Comparison of ENCODE assay signal across 8 cellular contexts in genomic region chr10:72325222-72326175, GRCh38. TPM values are rescaled to one million over a fixed set of nuclear protein-coding genes. Genes with fewer than 3 reads are reported as not detected.
A peak's percentile ranks its signal among the peaks of the same experiment; 100 is the strongest.
DNase-seq lines count a peak whose midpoint lies in the region; ATAC-seq and TF ChIP-seq lines count a peak whose summit lies in the region.
"Not testable (repeated sequence)": the region's sequence is repeated elsewhere in the genome, so short reads cannot be mapped to it uniquely, and the experiment has no call there.

No MANE protein-coding gene starts in this region.

- intact Hi-C loops in right cardiac atrium (cut with DNase I): loop anchor here in 2 of 4 donors (10.0 kb wide), 2 partner anchors 51 to 101 kb away; partner anchors contain the start of gene DDIT4 (in 2 of the 2)

- not testable (repeated sequence) for H4K20me1 ChIP-seq in BLaER1 treated with 17β-estradiol and CSF1 and Interleukin-3, amounts not matched to agents 10 nM and 100 nM

- H3K4me1 Mint-ChIP-seq in activated naive CD8-positive, alpha-beta T cell treated with anti-CD3 and anti-CD28 coated beads for 36 hours: peaks cover 66% of the 10 kb centered on the region
- H3K4me1 Mint-ChIP-seq in nephron: peaks cover 73% of the 10 kb centered on the region

- not testable (repeated sequence) for H3K36me3 ChIP-seq in BLaER1 treated with 17β-estradiol and CSF1 and Interleukin-3, amounts not matched to agents 10 nM and 100 nM; skeletal muscle tissue (ENCODE audit: control insufficient read depth in 3 of 3, insufficient read depth in 3 of 3, low read length in 3 of 3)

- H3K9me3 Mint-ChIP-seq in activated naive CD8-positive, alpha-beta T cell treated with anti-CD3 and anti-CD28 coated beads for 36 hours; nephron: not testable (repeated sequence)

- H3K4me3 Mint-ChIP-seq in activated naive CD8-positive, alpha-beta T cell treated with anti-CD3 and anti-CD28 coated beads for 36 hours: not testable (repeated sequence)
- peak overlapping the region; percentile 34 to 39 (median 34) for H3K4me3 Mint-ChIP-seq in nephron

- peaks cover 87 to 98% (median 94%) of the 10 kb centered on the region in 10 experiments for H3K4me1 ChIP-seq in BLaER1 treated with 17β-estradiol and CSF1 and Interleukin-3, amounts not matched to agents 10 nM and 100 nM
- not testable (repeated sequence) for H3K4me1 ChIP-seq in right cardiac atrium (ENCODE audit: control insufficient read depth, insufficient read depth, low read length)
- H3K4me1 ChIP-seq in skeletal muscle tissue (ENCODE audit: control insufficient read depth in 3 of 3, insufficient read depth in 3 of 3, low read length in 3 of 3): peaks cover 33 to 73% (median 39%) of the 10 kb centered on the region in 3 donors

- H3K9me3 ChIP-seq in BLaER1 treated with 17β-estradiol and CSF1 and Interleukin-3, amounts not matched to agents 10 nM and 100 nM (replicated peaks in 1 of 11); right cardiac atrium (ENCODE audit: control insufficient read depth, low read length); skeletal muscle tissue (ENCODE audit: control insufficient read depth in 3 of 3, low read length in 3 of 3): not testable (repeated sequence)

- not testable (repeated sequence) for H3K27me3 Mint-ChIP-seq in activated naive CD8-positive, alpha-beta T cell treated with anti-CD3 and anti-CD28 coated beads for 36 hours; nephron (ENCODE audit: low read depth)

- ATAC-seq in right cardiac atrium: peak; percentile 53 to 76

- WGBS in right cardiac atrium: 52% methylated on average over 50 of the region's 50 CpGs

- TF ChIP-seq CTCF in nephron (IDR thresholded peaks at IDR 0.05; ENCODE audit: unreplicated experiment in 3 of 3): not testable (repeated sequence)

- H3K9ac ChIP-seq in BLaER1 treated with 17β-estradiol and CSF1 and Interleukin-3, amounts not matched to agents 10 nM and 100 nM: peak overlapping the region in 9 of 11 experiments; percentile 18 to 59 (median 55); a peak in 16 of 22 replicates
- peak overlapping the region; percentile 69 to 81 (median 72) for H3K9ac ChIP-seq in skeletal muscle tissue (ENCODE audit: low read depth in 1 of 3, low read length in 3 of 3)

- not testable (repeated sequence) for H3K27me3 ChIP-seq in BLaER1 treated with 17β-estradiol and CSF1 and Interleukin-3, amounts not matched to agents 10 nM and 100 nM; right cardiac atrium (ENCODE audit: control insufficient read depth, insufficient read depth); skeletal muscle tissue (ENCODE audit: control insufficient read depth in 3 of 3, insufficient read depth in 3 of 3, low read length in 3 of 3)

- H3K27ac Mint-ChIP-seq in activated naive CD8-positive, alpha-beta T cell treated with anti-CD3 and anti-CD28 coated beads for 36 hours: peak overlapping the region; percentile 51
- peak overlapping the region; percentile 96 to 97 (median 96) for H3K27ac Mint-ChIP-seq in nephron

- H3K4me2 ChIP-seq in BLaER1 treated with 17β-estradiol and CSF1 and Interleukin-3, amounts not matched to agents 10 nM and 100 nM: peak overlapping the region; percentile 58 to 98 (median 95)

- peak overlapping the region in 10 of 11 experiments; percentile 48 to 99 (median 99); a peak in 20 of 22 replicates for H3K27ac ChIP-seq in BLaER1 treated with 17β-estradiol and CSF1 and Interleukin-3, amounts not matched to agents 10 nM and 100 nM
- H3K27ac ChIP-seq in right cardiac atrium (ENCODE audit: low read length): peak overlapping the region; percentile 58
- H3K27ac ChIP-seq in skeletal muscle tissue (ENCODE audit: low read depth, low read length): peak overlapping the region; percentile 81

- DNase-seq in NCI-H1105 (lab: John Stamatoyannopoulos, UW): peak; percentile 76
- peak; percentile 58 for DNase-seq in NCI-H748 treated with DMSO at 0.1 percent for 48 hours (lab: John Stamatoyannopoulos, UW)
- DNase-seq in activated naive CD8-positive, alpha-beta T cell treated with anti-CD3 and anti-CD28 coated beads for 36 hours: not testable (repeated sequence)
- peak; percentile 71 for DNase-seq in ecto neural progenitor cell (ENCODE audit: low spot score)
- DNase-seq in right cardiac atrium: peak; percentile 85 to 92 (median 91)

- peaks cover 24% of the 10 kb centered on the region for H3K36me3 Mint-ChIP-seq in activated naive CD8-positive, alpha-beta T cell treated with anti-CD3 and anti-CD28 coated beads for 36 hours
- H3K36me3 Mint-ChIP-seq in nephron (ENCODE audit: low read depth): not testable (repeated sequence)

- H3K4me3 ChIP-seq in BLaER1 treated with 17β-estradiol and CSF1 and Interleukin-3, amounts not matched to agents 10 nM and 100 nM; right cardiac atrium (ENCODE audit: low read length): not testable (repeated sequence)
- peak overlapping the region; percentile 51 to 68 (median 63) for H3K4me3 ChIP-seq in skeletal muscle tissue (ENCODE audit: low read length in 3 of 3)

RNA-seq across cellular contexts. Expression of gene DNAJB12, which starts 29.2 kb away (rescaled TPM):
- 10 to 100 TPM; 25.2 to 25.6 TPM for total RNA-seq in activated naive CD8-positive, alpha-beta T cell treated with anti-CD3 and anti-CD28 coated beads for 36 hours
- total RNA-seq in right cardiac atrium (10 to 100 TPM; 26.9 to 35.0 (median 30.9) TPM), skeletal muscle tissue (13.0 TPM)
- polyA plus RNA-seq in right cardiac atrium: 25.8 TPM

RNA-seq across cellular contexts. Expression of gene DDIT4, which starts 51.8 kb away (rescaled TPM):
- 100 to 1,000 TPM; 422 to 424 TPM for total RNA-seq in activated naive CD8-positive, alpha-beta T cell treated with anti-CD3 and anti-CD28 coated beads for 36 hours
- 100 to 1,000 TPM in 1 of 4 donors, 10 to 100 TPM in 3; 33.0 to 113 (median 76.5) TPM for total RNA-seq in right cardiac atrium
- polyA plus RNA-seq in right cardiac atrium: 53.6 TPM
- total RNA-seq in skeletal muscle tissue: 87.2 TPM
